19 cellular contexts compared by ENCODE assay signal in genomic region chr5:107814183-107814582, GRCh38.
"Had no signal": no experiment of that assay in that cellular context is flagged by ENCODE, and none has a peak within 500 bp of the region (broad histone marks: within the 10 kb centered on the region; RNA-seq: fewer than 3 reads in every experiment).

No MANE protein-coding gene starts in this region.

- DNase-seq: Karpas-422, KG1, NCI-H1092 treated with DMSO at 0.1 percent for 48 hours, NCI-H1436, NCI-H187, NCI-H2029, NCI-H2081 treated with DMSO at 0.1 percent for 48 hours, NCI-H2171, NCI-H2227 treated with DMSO at 0.1 percent for 48 hours, NCI-H526 treated with DMSO at 0.1 percent for 48 hours, NCI-H748 treated with DMSO at 0.1 percent for 48 hours, Right ventricle myocardium superior, RPMI8226, SIG-M5 had no signal

- H3K27me3 ChIP-seq: SJSA1 had no signal

- H3K4me3 ChIP-seq: SJSA1, SK-N-MC had no signal

- H3K36me3 ChIP-seq: SJSA1 had no signal

- H3K27ac ChIP-seq: HL-60, SJSA1, SK-N-MC had no signal

- H3K9me3 ChIP-seq: SJSA1 had no signal

- FAIRE-seq: HTR-8/SVneo, RCC 7860 had no signal
